Comparison of ENCODE assay signal across 8 cellular contexts in genomic region chr3:179608931-179609720, GRCh38. TPM values are rescaled to one million over a fixed set of nuclear protein-coding genes. Genes with fewer than 3 reads are reported as not detected.
DNase-seq lines count a peak whose midpoint lies in the region; ATAC-seq and TF ChIP-seq lines count a peak whose summit lies in the region.

No MANE protein-coding gene starts in this region.

- peaks cover 22% of the 10 kb centered on the region for H3K79me2 ChIP-seq in Loucy (ENCODE audit: insufficient read depth, low read length)

- peaks cover 20% of the 10 kb centered on the region for H3K4me1 ChIP-seq in Loucy (ENCODE audit: insufficient read depth, low read length, poor library complexity, severe bottlenecking)
- peaks cover 17% of the 10 kb centered on the region for H3K4me1 ChIP-seq in effector memory CD4-positive, alpha-beta T cell (ENCODE audit: control insufficient read depth, insufficient read depth, low read length, poor library complexity, severe bottlenecking)

- DNase-seq in effector memory CD4-positive, alpha-beta T cell: no peak
- DNase-seq in anterior cingulate cortex (lab: John Stamatoyannopoulos, UW): no peak
- DNase-seq in left lobe of liver (ENCODE audit: low spot score): no peak
- DNase-seq in NCI-H748 treated with DMSO at 0.1 percent for 48 hours (lab: John Stamatoyannopoulos, UW): no peak
- no peak for DNase-seq in OCI-M2 (lab: John Stamatoyannopoulos, UW; ENCODE audit: unreplicated experiment)

- ATAC-seq in GM18861 (IDR thresholded peaks at IDR 0.05; ENCODE audit: unreplicated experiment): peak; percentile 61
- ATAC-seq in GM21825 (IDR thresholded peaks at IDR 0.05; ENCODE audit: unreplicated experiment): peak; percentile 46
- ATAC-seq in left lobe of liver: no peak

- H3K27ac ChIP-seq in effector memory CD4-positive, alpha-beta T cell (ENCODE audit: insufficient read depth, low read length, poor library complexity, severe bottlenecking): peak overlapping the region; percentile 25

- H3K36me3 ChIP-seq in Loucy (ENCODE audit: insufficient read depth, low read length): no peaks in the 10 kb centered on the region
- H3K36me3 ChIP-seq in effector memory CD4-positive, alpha-beta T cell (ENCODE audit: control insufficient read depth, insufficient read depth, low read length): no peaks in the 10 kb centered on the region

- peaks cover 3% of the 10 kb centered on the region for H4K20me1 ChIP-seq in Loucy (ENCODE audit: insufficient read depth, low read length, poor library complexity, severe bottlenecking)

- TF ChIP-seq CTCF in Loucy (conservative IDR thresholded peaks at IDR 0.05; ENCODE audit: low read length): no peak

- peak overlapping the region; percentile 66 for H3K4me3 ChIP-seq in Loucy (ENCODE audit: low read length, poor library complexity, severe bottlenecking)
- no peak overlapping the region for H3K4me3 ChIP-seq in effector memory CD4-positive, alpha-beta T cell (ENCODE audit: insufficient read depth, low read depth, low read length, poor library complexity, severe bottlenecking)

- H3K9me3 ChIP-seq in Loucy (ENCODE audit: insufficient read depth, low read depth, low read length): no peaks in the 10 kb centered on the region
- no peaks in the 10 kb centered on the region for H3K9me3 ChIP-seq in effector memory CD4-positive, alpha-beta T cell (ENCODE audit: control insufficient read depth, low read length)

- peak overlapping the region; percentile 73 for H3K4me2 ChIP-seq in Loucy (ENCODE audit: low read depth, low read length, poor library complexity, severe bottlenecking)

- no peaks in the 10 kb centered on the region for H3K9me2 ChIP-seq in Loucy (replicated peaks; ENCODE audit: low read depth, low read length)

- H3F3A ChIP-seq in Loucy (ENCODE audit: low read depth): peaks cover 10% of the 10 kb centered on the region; the same call in 1 of the 2 replicates

- H3K9ac ChIP-seq in Loucy (ENCODE audit: low read depth, low read length, poor library complexity, severe bottlenecking): peak overlapping the region; percentile 61

- H2AFZ ChIP-seq in Loucy (ENCODE audit: low read length): peak overlapping the region; percentile 5

- H3K27me3 ChIP-seq in Loucy (ENCODE audit: insufficient read depth, low read length, poor library complexity, severe bottlenecking): no peaks in the 10 kb centered on the region
- no peaks in the 10 kb centered on the region for H3K27me3 ChIP-seq in effector memory CD4-positive, alpha-beta T cell (replicated peaks; ENCODE audit: control insufficient read depth, insufficient read depth, low read length, poor library complexity, severe bottlenecking)

RNA-seq across cellular contexts. Expression of gene NDUFB5, which starts 4.5 kb away (rescaled TPM):
- 49.3 TPM for total RNA-seq in left lobe of liver

RNA-seq across cellular contexts. Expression of gene MRPL47, which starts 4.7 kb away (rescaled TPM):
- total RNA-seq in left lobe of liver: 11.1 TPM

RNA-seq across cellular contexts. Expression of gene USP13, which starts 43.7 kb away (rescaled TPM):
- total RNA-seq in left lobe of liver: 6.3 TPM

RNA-seq across cellular contexts. Expression of gene ACTL6A, which starts 46.4 kb away (rescaled TPM):
- total RNA-seq in left lobe of liver: 11.8 TPM
